7 cellular contexts compared by ENCODE assay signal in genomic region chr6:6705915-6706314, GRCh38.
DNase-seq lines count a peak whose midpoint lies in the region; ATAC-seq, FAIRE-seq and TF ChIP-seq lines count a peak whose summit lies in the region.
"Not testable (repeated sequence)": the region's sequence is repeated elsewhere in the genome, so short reads cannot be mapped to it uniquely, and the experiment has no call there.

No MANE protein-coding gene starts in this region.

- H3K4me1 ChIP-seq in DND-41 (ENCODE audit: insufficient read depth, low read length) (peaks cover 57% of the 10 kb centered on the region), left lung (peaks cover 0 to 40% of the 10 kb centered on the region in 2 donors), neutrophil (ENCODE audit: control insufficient read depth in 1 of 2, insufficient read depth in 1 of 2, low read depth in 1 of 2, low read length in 1 of 2) (peaks cover 67 to 77% of the 10 kb centered on the region in 2 experiments)
- not testable (repeated sequence) for H3K4me1 ChIP-seq in esophagus (ENCODE audit: control insufficient read depth in 2 of 2, insufficient read depth in 2 of 2, low read length in 1 of 2)

- CTCF ChIA-PET in RWPE1 (lab: Yijun Ruan, JAX): not testable (repeated sequence)

- not testable (repeated sequence) for ATAC-seq in DND-41 (ENCODE audit: insufficient read depth, low read depth)
- peak; percentile 38 for ATAC-seq in left lung

- POLR2A ChIA-PET in RWPE1 (lab: Yijun Ruan, JAX; ENCODE audit: low non-redundant PET): not testable (repeated sequence)

- H4K20me1 ChIP-seq in DND-41 (ENCODE audit: insufficient read depth, low read length): not testable (repeated sequence)

- intact Hi-C loops in left lung (cut with DNase I): not testable (repeated sequence)

- not testable (repeated sequence) for H2AFZ ChIP-seq in DND-41 (ENCODE audit: low read depth, low read length)

- H3K27ac ChIP-seq in C4-2B: peak overlapping the region; percentile 0; the same call in 1 of the 2 replicates
- H3K27ac ChIP-seq in DND-41 (ENCODE audit: low read length): peak overlapping the region; percentile 5; the same call in 1 of the 2 replicates
- H3K27ac ChIP-seq in RWPE1: peak overlapping the region; percentile 23; the same call in 1 of the 2 replicates
- H3K27ac ChIP-seq in esophagus (ENCODE audit: low read depth in 2 of 2, low read length in 1 of 2): peak overlapping the region; percentile 17 to 63
- not testable (repeated sequence) for H3K27ac ChIP-seq in left lung
- peak overlapping the region; percentile 59 for H3K27ac ChIP-seq in neutrophil

- H3K9ac ChIP-seq in DND-41 (ENCODE audit: low read depth, low read length): not testable (repeated sequence)

- not testable (repeated sequence) for FAIRE-seq in bronchial epithelial cell (lab: Jason Lieb, UNC)

- not testable (repeated sequence) for H3K79me2 ChIP-seq in DND-41 (ENCODE audit: insufficient read depth, low read length)

- not testable (repeated sequence) for TF ChIP-seq CTCF in C4-2B (conservative IDR thresholded peaks at IDR 0.05); DND-41 (IDR thresholded peaks at IDR 0.05; ENCODE audit: borderline replicate concordance, extremely low read depth, low read length, poor library complexity, severe bottlenecking); RWPE1 (conservative IDR thresholded peaks at IDR 0.05; ENCODE audit: low read depth); bronchial epithelial cell (IDR thresholded peaks at IDR 0.05; ENCODE audit: insufficient read depth, low read length, severe bottlenecking); left lung (IDR thresholded peaks at IDR 0.05); neutrophil (IDR thresholded peaks at IDR 0.05)

- 80 to 85% methylated on average over 10 of the region's 10 CpGs for WGBS in esophagus, 2 donors

- not testable (repeated sequence) for DNase-seq in DND-41; RWPE1 (ENCODE audit: low spot score); left lung
- peak; percentile 42 for DNase-seq in bronchial epithelial cell (ENCODE audit: low read depth)

- not testable (repeated sequence) for H3K27me3 ChIP-seq in DND-41 (ENCODE audit: insufficient read depth, low read length, poor library complexity); bronchial epithelial cell (ENCODE audit: control insufficient read depth, insufficient read depth, low read length); esophagus (ENCODE audit: control insufficient read depth in 1 of 2, insufficient read depth in 2 of 2, low read length in 2 of 2); left lung; neutrophil

- H3K9me3 ChIP-seq in DND-41 (ENCODE audit: insufficient read depth, low read length, severe bottlenecking); esophagus (ENCODE audit: control insufficient read depth in 2 of 2, insufficient read depth in 1 of 2, low read depth in 1 of 2, low read length in 1 of 2); left lung; neutrophil: not testable (repeated sequence)

- H3K4me2 ChIP-seq in DND-41 (ENCODE audit: insufficient read depth, low read length): not testable (repeated sequence)

- not testable (repeated sequence) for H3K36me3 ChIP-seq in DND-41 (ENCODE audit: insufficient read depth, low read length); bronchial epithelial cell (ENCODE audit: control insufficient read depth, insufficient read depth, low read length); esophagus (ENCODE audit: control insufficient read depth in 2 of 2, insufficient read depth in 2 of 2, low read length in 1 of 2); left lung; neutrophil

- not testable (repeated sequence) for H3K4me3 ChIP-seq in DND-41 (ENCODE audit: low read depth in 1 of 2, low read length in 2 of 2); bronchial epithelial cell (ENCODE audit: low read depth, low read length); esophagus (ENCODE audit: low read depth in 1 of 2, low read length in 2 of 2); left lung; neutrophil (ENCODE audit: low read depth in 1 of 2, low read length in 1 of 2)
